Comparison of ENCODE assay signal across 1 cellular context in the genomic region with DNA sequence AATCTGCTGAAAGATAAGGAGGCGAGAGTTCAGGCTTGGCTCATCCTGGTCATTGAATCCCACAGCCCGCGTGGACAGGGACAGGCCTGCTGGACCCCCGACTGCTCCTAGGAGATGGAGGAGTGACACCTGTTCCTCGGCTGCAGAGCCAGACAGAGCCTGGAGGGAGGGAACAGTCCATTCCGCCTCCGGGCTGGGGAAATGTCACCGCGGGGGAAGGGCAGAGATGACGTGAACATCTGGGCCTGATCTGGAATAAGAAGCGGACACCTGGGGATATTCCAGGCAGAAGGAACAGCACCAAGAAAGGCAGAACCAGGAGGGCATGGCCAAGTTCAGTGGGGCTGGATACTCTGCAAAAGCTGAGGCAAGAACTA.
TF ChIP-seq lines count a peak whose summit lies in the region.

No MANE protein-coding gene starts in this region.

TF ChIP-seq in HEK293T, 16 proteins besides CTCF, POLR2A, EP300 and RAD21:
- TF ChIP-seq BHLHE40 (IDR thresholded peaks at IDR 0.05; ENCODE audit: borderline replicate concordance) (no peak), LEF1 (IDR thresholded peaks at IDR 0.05; ENCODE audit: borderline replicate concordance) (no peak), CTBP1 (IDR thresholded peaks at IDR 0.05; ENCODE audit: borderline replicate concordance) (no peak), TARDBP (IDR thresholded peaks at IDR 0.05) (no peak), NFRKB (IDR thresholded peaks at IDR 0.05) (no peak), ELF4 (IDR thresholded peaks at IDR 0.05) (no peak), HDGF (IDR thresholded peaks at IDR 0.05; ENCODE audit: borderline replicate concordance) (no peak), FOXM1 (IDR thresholded peaks at IDR 0.05; ENCODE audit: borderline replicate concordance) (no peak), ZNF384 (IDR thresholded peaks at IDR 0.05) (no peak)
- TF ChIP-seq, protein P1, sequence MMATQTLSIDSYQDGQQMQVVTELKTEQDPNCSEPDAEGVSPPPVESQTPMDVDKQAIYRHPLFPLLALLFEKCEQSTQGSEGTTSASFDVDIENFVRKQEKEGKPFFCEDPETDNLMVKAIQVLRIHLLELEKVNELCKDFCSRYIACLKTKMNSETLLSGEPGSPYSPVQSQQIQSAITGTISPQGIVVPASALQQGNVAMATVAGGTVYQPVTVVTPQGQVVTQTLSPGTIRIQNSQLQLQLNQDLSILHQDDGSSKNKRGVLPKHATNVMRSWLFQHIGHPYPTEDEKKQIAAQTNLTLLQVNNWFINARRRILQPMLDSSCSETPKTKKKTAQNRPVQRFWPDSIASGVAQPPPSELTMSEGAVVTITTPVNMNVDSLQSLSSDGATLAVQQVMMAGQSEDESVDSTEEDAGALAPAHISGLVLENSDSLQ (IDR thresholded peaks at IDR 0.05): no peak
TF ChIP-seq in HEK293T: peak in this region for 0.
